ENCODE assay signal across 22 cellular contexts in the genomic region with DNA sequence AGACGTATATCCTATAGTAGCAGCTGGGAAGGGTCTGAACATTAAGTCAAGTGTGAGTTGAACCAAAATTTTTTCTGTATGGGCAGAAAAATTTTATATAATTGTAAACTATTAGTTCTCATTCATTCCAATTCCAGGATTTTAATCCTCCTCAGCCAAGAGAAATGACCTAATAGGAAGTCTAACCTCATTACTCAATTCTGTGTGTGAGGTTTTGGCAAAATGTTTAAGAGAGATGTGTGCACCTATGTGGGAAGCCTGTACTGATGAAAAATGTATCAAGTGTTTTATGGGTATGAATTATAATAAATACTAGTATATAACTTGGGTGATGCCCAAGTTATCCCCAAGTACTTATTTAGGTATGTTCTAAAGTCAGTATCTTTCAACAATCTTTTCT.
DNase-seq lines count a peak whose midpoint lies in the region; ATAC-seq and TF ChIP-seq lines count a peak whose summit lies in the region.
"Had no signal": no experiment of that assay in that cellular context is flagged by ENCODE, and none has a peak within 500 bp of the region (broad histone marks: within the 10 kb centered on the region; RNA-seq: fewer than 3 reads in every experiment).

No MANE protein-coding gene starts in this region.

- TF ChIP-seq CTCF in fibroblast of pulmonary artery (IDR thresholded peaks at IDR 0.05; ENCODE audit: low read length, missing control alignments), result no peak

- no peaks in the 10 kb centered on the region for H3K9me3 ChIP-seq in SK-N-MC (ENCODE audit: low read depth, low read length)
- H3K9me3 ChIP-seq: mucosa of descending colon, sigmoid colon, SJSA1, testis had no signal

- H3K9ac ChIP-seq in SK-N-MC (ENCODE audit: insufficient read length), result no peak overlapping the region

- H3K36me3 ChIP-seq in SK-N-MC (ENCODE audit: insufficient read depth, low read length), result no peaks in the 10 kb centered on the region
- H3K36me3 ChIP-seq: sigmoid colon, SJSA1 had no signal

- peak overlapping the region; percentile 51; the same call in 1 of the 2 replicates for H3K4me3 ChIP-seq in SK-N-MC
- no peak overlapping the region for H3K4me3 ChIP-seq in fibroblast of pulmonary artery (replicated peaks; ENCODE audit: low read depth, low read length)
- H3K4me3 ChIP-seq: lung, mucosa of descending colon, sigmoid colon, SJSA1, testis had no signal

- DNase-seq in GM03348 (ENCODE audit: low spot score) (peak; percentile 39), SK-N-MC (ENCODE audit: low read depth, low spot score) (no peak), fibroblast of pulmonary artery (ENCODE audit: low read depth) (peak; percentile 40), sciatic nerve (ENCODE audit: low spot score) (no peak), NCI-H748 treated with DMSO at 0.1 percent for 48 hours (lab: John Stamatoyannopoulos, UW) (no peak), 8988T (no peak), epidermal melanocyte (ENCODE audit: insufficient read length, low spot score) (no peak)
- DNase-seq: activated CD4-positive, alpha-beta memory T cell treated with anti-CD3 and anti-CD28 coated beads, Interleukin-2, amount 10 ng/mL, durations not matched to agents 7 days and 5 days; activated CD4-positive, CD25-positive, alpha-beta regulatory T cell treated with anti-CD3 and anti-CD28 coated beads, Interleukin-2, amount 50 U/mL, for 72 hours; aorta; dermis blood vessel endothelial cell; head of caudate nucleus; mucosa of descending colon; NCI-H1092; NCI-H1694 treated with DMSO at 0.1 percent for 48 hours; sigmoid colon; stimulated activated CD4-positive, alpha-beta T cell treated with anti-CD3 and anti-CD28 coated beads, Interleukin-15, amount 100 ng/mL, for 24 hours; stimulated activated naive CD4-positive, alpha-beta T cell treated with Interleukin-2 at 50 U/mL for 16 hours; testis had no signal

- peak; percentile 71 for ATAC-seq in sciatic nerve
- ATAC-seq: activated naive CD4-positive, alpha-beta T cell treated with anti-CD3 and anti-CD28 coated beads, Interleukin-2, amount 50 U/mL, for 72 hours; mucosa of descending colon had no signal

- intact Hi-C loops in sciatic nerve (cut with DNase I), result no loop called here

- peak overlapping the region; percentile 82 for H3K27ac ChIP-seq in SK-N-MC
- H3K27ac ChIP-seq: SJSA1, testis had no signal

Comparison
In these comparisons a context has a peak if more than half of its experiments do, and no peak if none do; other contexts are left out.
1. DNase-seq: peak in GM03348 (single experiment) and fibroblast of pulmonary artery (single experiment); none in SK-N-MC (single experiment), sciatic nerve (single experiment), NCI-H748 treated with DMSO at 0.1 percent for 48 hours (single experiment), 8988T (single experiment) and epidermal melanocyte (single experiment).